In genomic region chr11:64572143-64572542, GRCh38 we compare ENCODE assay signal across 20 cellular contexts. TPM values are rescaled to one million over a fixed set of nuclear protein-coding genes. Genes with fewer than 3 reads are reported as not detected.
"Had no signal": no experiment of that assay in that cellular context is flagged by ENCODE, and none has a peak within 500 bp of the region (broad histone marks: within the 10 kb centered on the region; RNA-seq: fewer than 3 reads in every experiment).

No MANE protein-coding gene starts in this region.

- H3K27ac Mint-ChIP-seq: activated CD4-positive, alpha-beta memory T cell treated with anti-CD3 and anti-CD28 coated beads, Interleukin-2, amount 10 ng/mL, durations not matched to agents 7 days and 5 days; activated CD4-positive, alpha-beta T cell treated with anti-CD3 and anti-CD28 coated beads for 36 hours; activated T-cell treated with anti-CD3 and anti-CD28 coated beads, Interleukin-2, amount 50 U/mL, for 24 hours; stimulated activated memory B cell treated with anti-CD40 and anti-IgM and Interleukin-4, amounts not matched to agents 10 μg/mL and 1 μg/mL and 100 μg/mL, for 72 hours; T-cell had no signal

- H3K4me1 Mint-ChIP-seq: activated CD4-positive, alpha-beta memory T cell treated with anti-CD3 and anti-CD28 coated beads, Interleukin-2, amount 10 ng/mL, durations not matched to agents 7 days and 5 days; activated CD4-positive, alpha-beta T cell treated with anti-CD3 and anti-CD28 coated beads for 36 hours; stimulated activated memory B cell treated with anti-CD40 and anti-IgM and Interleukin-4, amounts not matched to agents 10 μg/mL and 1 μg/mL and 100 μg/mL, for 72 hours; T-cell had no signal

- H3K27me3 ChIP-seq: colonic mucosa, pancreas, vagina had no signal

- H3K4me3 ChIP-seq: colonic mucosa, esophagus muscularis mucosa, pancreas, tibial artery, vagina had no signal

- H3K9me3 ChIP-seq: colonic mucosa, esophagus muscularis mucosa, pancreas, tibial artery, vagina had no signal

- H3K36me3 ChIP-seq: colonic mucosa, esophagus muscularis mucosa, pancreas, tibial artery, vagina had no signal

- H3K9me3 Mint-ChIP-seq: activated CD4-positive, alpha-beta memory T cell treated with anti-CD3 and anti-CD28 coated beads, Interleukin-2, amount 10 ng/mL, durations not matched to agents 7 days and 5 days; activated naive CD4-positive, alpha-beta T cell treated with anti-CD3 and anti-CD28 coated beads, Interleukin-2, amount 50 U/mL, for 72 hours; activated T-cell treated with anti-CD3 and anti-CD28 coated beads, Interleukin-2, amount 50 U/mL, for 24 hours; T-cell had no signal

- H3K4me3 Mint-ChIP-seq: activated CD4-positive, alpha-beta memory T cell treated with anti-CD3 and anti-CD28 coated beads, Interleukin-2, amount 10 ng/mL, durations not matched to agents 7 days and 5 days; activated CD4-positive, alpha-beta T cell treated with anti-CD3 and anti-CD28 coated beads for 36 hours; activated T-cell treated with anti-CD3 and anti-CD28 coated beads, Interleukin-2, amount 50 U/mL, for 24 hours; stimulated activated memory B cell treated with anti-CD40 and anti-IgM and Interleukin-4, amounts not matched to agents 10 μg/mL and 1 μg/mL and 100 μg/mL, for 72 hours; T-cell had no signal

- H3K27ac ChIP-seq: colonic mucosa, esophagus muscularis mucosa, pancreas, tibial artery, vagina had no signal

- H3K4me1 ChIP-seq: colonic mucosa, tibial artery had no signal

- H3K36me3 Mint-ChIP-seq: activated naive CD4-positive, alpha-beta T cell treated with anti-CD3 and anti-CD28 coated beads, Interleukin-2, amount 50 U/mL, for 72 hours; stimulated activated memory B cell treated with anti-CD40 and anti-IgM and Interleukin-4, amounts not matched to agents 10 μg/mL and 1 μg/mL and 100 μg/mL, for 72 hours; T-cell had no signal

- ATAC-seq: activated CD4-positive, alpha-beta T cell treated with anti-CD3 and anti-CD28 coated beads for 36 hours; activated naive CD4-positive, alpha-beta T cell treated with anti-CD3 and anti-CD28 coated beads, Interleukin-2, amount 50 U/mL, for 72 hours; pancreas; stimulated activated memory B cell treated with anti-CD40 and anti-IgM and Interleukin-4, amounts not matched to agents 10 μg/mL and 1 μg/mL and 100 μg/mL, for 72 hours; T-cell had no signal

- DNase-seq: activated CD4-positive, alpha-beta memory T cell treated with anti-CD3 and anti-CD28 coated beads, Interleukin-2, amount 10 ng/mL, durations not matched to agents 7 days and 5 days; activated CD4-positive, alpha-beta T cell treated with anti-CD3 and anti-CD28 coated beads for 36 hours; activated T-cell treated with anti-CD3 and anti-CD28 coated beads, Interleukin-2, amount 50 U/mL, for 24 hours; hippocampal formation; kidney glomerular epithelial cell; midbrain; pancreas; stimulated activated CD4-positive, alpha-beta T cell treated with anti-CD3 and anti-CD28 coated beads, Interleukin-12 subunit alpha, Interleukin-12 subunit beta, amount 100 ng/mL, for 4 hours; T-cell; T-helper 9 cell had no signal

RNA-seq across cellular contexts. Expression of gene SLC22A11, which starts 16.4 kb away (rescaled TPM):
- total RNA-seq: activated CD4-positive, alpha-beta memory T cell treated with anti-CD3 and anti-CD28 coated beads, Interleukin-2, amount 10 ng/mL, durations not matched to agents 7 days and 5 days; activated naive CD4-positive, alpha-beta T cell treated with anti-CD3 and anti-CD28 coated beads, Interleukin-2, amount 50 U/mL, for 72 hours; colonic mucosa; esophagus muscularis mucosa; glomerular endothelial cell; myocyte; subcutaneous adipose tissue; T-cell had no signal
- polyA plus RNA-seq: neural cell had no signal

RNA-seq across cellular contexts. Expression of gene SLC22A12, which starts 18.9 kb away (rescaled TPM):
- total RNA-seq: activated CD4-positive, alpha-beta memory T cell treated with anti-CD3 and anti-CD28 coated beads, Interleukin-2, amount 10 ng/mL, durations not matched to agents 7 days and 5 days; activated CD4-positive, alpha-beta T cell treated with anti-CD3 and anti-CD28 coated beads for 36 hours; activated naive CD4-positive, alpha-beta T cell treated with anti-CD3 and anti-CD28 coated beads, Interleukin-2, amount 50 U/mL, for 72 hours; colonic mucosa; esophagus muscularis mucosa; glomerular endothelial cell; myocyte; pancreas; subcutaneous adipose tissue; T-cell; vagina had no signal
- polyA plus RNA-seq: neural cell, pancreas had no signal
